21 cellular contexts compared by ENCODE assay signal in genomic region chr20:63033635-63034510, GRCh38. TPM values are rescaled to one million over a fixed set of nuclear protein-coding genes. Genes with fewer than 3 reads are reported as not detected.
DNase-seq lines count a peak whose midpoint lies in the region; ATAC-seq, FAIRE-seq and TF ChIP-seq lines count a peak whose summit lies in the region.
"Had no signal": no experiment of that assay in that cellular context is flagged by ENCODE, and none has a peak within 500 bp of the region (broad histone marks: within the 10 kb centered on the region; RNA-seq: fewer than 3 reads in every experiment).

No MANE protein-coding gene starts in this region.

- peaks cover 41% of the 10 kb centered on the region for H3F3A ChIP-seq in GM23338 (replicated peaks; ENCODE audit: low read depth)

- no peaks in the 10 kb centered on the region for H3K9me2 ChIP-seq in GM23338 (ENCODE audit: insufficient read depth)

- no peaks in the 10 kb centered on the region for H3K4me1 ChIP-seq in ACC112 (ENCODE audit: control insufficient read depth, insufficient read depth, low read length, unreplicated experiment)
- H3K4me1 ChIP-seq in GM23338 (ENCODE audit: insufficient read depth): peaks cover 51% of the 10 kb centered on the region
- H3K4me1 ChIP-seq: Caco-2 had no signal

- H3K9me3 Mint-ChIP-seq in GM23338 (peaks cover 3% of the 10 kb centered on the region; the same call in 1 of the 3 replicates), activated B cell treated with CpG ODN at 0.5 μM for 24 hours (no peaks in the 10 kb centered on the region), naive B cell (no peaks in the 10 kb centered on the region)
- H3K9me3 Mint-ChIP-seq: activated CD4-positive, alpha-beta memory T cell treated with anti-CD3 and anti-CD28 coated beads, Interleukin-2, amount 10 ng/mL, durations not matched to agents 7 days and 5 days had no signal

- no peak for FAIRE-seq in H54 (lab: Jason Lieb, UNC)

- no peak overlapping the region for H2AFZ ChIP-seq in ACC112 (ENCODE audit: low read length, unreplicated experiment)
- H2AFZ ChIP-seq in GM23338: 0 out of 2 replicates have a peak overlapping the region, but pooled peaks have one; percentile 18

- CTCF ChIA-PET in activated B cell treated with CpG ODN at 0.5 μM for 24 hours (lab: Charles Lee): no interaction called here

- DNase-seq in GM23338 (ENCODE audit: low spot score) (peak; percentile 37), activated B cell treated with CpG ODN at 0.5 μM for 24 hours (no peak), naive B cell (no peak), H54 (ENCODE audit: insufficient read length, low spot score) (no peak)
- DNase-seq: activated CD4-positive, alpha-beta memory T cell treated with anti-CD3 and anti-CD28 coated beads, Interleukin-2, amount 10 ng/mL, durations not matched to agents 7 days and 5 days; activated T-cell treated with anti-CD3 and anti-CD28 coated beads, Interleukin-2, amount 50 U/mL, for 48 hours; effector CD4-positive, alpha-beta T cell; MM.1S; NCI-H1694 treated with DMSO at 0.1 percent for 48 hours; NCI-H510A; stomach had no signal

- TF ChIP-seq CTCF in GM23338 (conservative IDR thresholded peaks at IDR 0.05; ENCODE audit: low read depth in 2 of 2) (no peak), activated B cell treated with CpG ODN at 0.5 μM for 24 hours (IDR thresholded peaks at IDR 0.05) (no peak)

- H3K79me2 ChIP-seq in ACC112 (ENCODE audit: control insufficient read depth, insufficient read depth, low read length, unreplicated experiment) (no peaks in the 10 kb centered on the region), GM23338 (replicated peaks; ENCODE audit: insufficient read depth) (no peaks in the 10 kb centered on the region)

- H3K4me2 ChIP-seq in GM23338: peak overlapping the region; percentile 72

- H3K4me1 Mint-ChIP-seq in GM23338: peaks cover 57% of the 10 kb centered on the region
- H3K4me1 Mint-ChIP-seq in activated B cell treated with CpG ODN at 0.5 μM for 24 hours: peaks cover 18% of the 10 kb centered on the region
- H3K4me1 Mint-ChIP-seq in naive B cell: peaks cover 14 to 17% (median 16%) of the 10 kb centered on the region in 3 donors

- H3K27me3 ChIP-seq in ACC112 (ENCODE audit: insufficient read depth, low read length) (peaks cover 77% of the 10 kb centered on the region), GM23338 (ENCODE audit: insufficient read depth) (peaks cover 6% of the 10 kb centered on the region; the same call in 1 of the 2 replicates)

- intact Hi-C loops in activated B cell treated with CpG ODN at 0.5 μM for 24 hours (cut with micrococcal nuclease): no loop called here

- ATAC-seq in GM23338 (no peak; the same call in none of the 3 replicates), activated B cell treated with CpG ODN at 0.5 μM for 24 hours (ENCODE audit: low read depth) (no peak), naive B cell (ENCODE audit: low read depth in 2 of 2) (no peak), GM19452 (IDR thresholded peaks at IDR 0.05; ENCODE audit: unreplicated experiment) (no peak), GM18907 (IDR thresholded peaks at IDR 0.05; ENCODE audit: unreplicated experiment) (no peak), HG03442 (IDR thresholded peaks at IDR 0.05; ENCODE audit: unreplicated experiment) (no peak)
- ATAC-seq: heart right ventricle, left lobe of liver had no signal

- no peaks in the 10 kb centered on the region for H4K20me1 ChIP-seq in GM23338 (replicated peaks; ENCODE audit: insufficient read depth)

- H3K27ac Mint-ChIP-seq in GM23338: peak overlapping the region; percentile 74; the same call in 1 of the 2 replicates
- no peak overlapping the region for H3K27ac Mint-ChIP-seq in activated B cell treated with CpG ODN at 0.5 μM for 24 hours
- no peak overlapping the region for H3K27ac Mint-ChIP-seq in naive B cell
- H3K27ac Mint-ChIP-seq: activated CD4-positive, alpha-beta memory T cell treated with anti-CD3 and anti-CD28 coated beads, Interleukin-2, amount 10 ng/mL, durations not matched to agents 7 days and 5 days had no signal

- H3K36me3 Mint-ChIP-seq in GM23338 (ENCODE audit: low read depth) (no peaks in the 10 kb centered on the region), activated B cell treated with CpG ODN at 0.5 μM for 24 hours (ENCODE audit: low read depth) (no peaks in the 10 kb centered on the region), naive B cell (no peaks in the 10 kb centered on the region)

- peaks cover 39% of the 10 kb centered on the region for H3K27me3 Mint-ChIP-seq in GM23338 (ENCODE audit: insufficient read depth, low read depth, poor library complexity)
- H3K27me3 Mint-ChIP-seq in activated B cell treated with CpG ODN at 0.5 μM for 24 hours: peaks cover 17% of the 10 kb centered on the region
- peaks cover 16 to 38% (median 38%) of the 10 kb centered on the region in 3 donors for H3K27me3 Mint-ChIP-seq in naive B cell

- TF ChIP-seq POLR2A in H54 (IDR thresholded peaks at IDR 0.05; ENCODE audit: low read depth, low read length): no peak

- H3K27ac ChIP-seq in ACC112 (ENCODE audit: low read depth, low read length) (no peak overlapping the region), GM23338 (ENCODE audit: low read depth) (peak overlapping the region; percentile 93)
- H3K27ac ChIP-seq: heart right ventricle, stomach had no signal

- POLR2A ChIA-PET in activated B cell treated with CpG ODN at 0.5 μM for 24 hours (lab: Charles Lee): no interaction called here

- H3K4me3 ChIP-seq in ACC112 (ENCODE audit: low read depth, low read length) (peak overlapping the region; percentile 66; the same call in 1 of the 2 replicates), GM23338 (peak overlapping the region; percentile 39; the same call in 1 of the 2 replicates)
- H3K4me3 ChIP-seq: heart right ventricle, stomach had no signal

- no peak overlapping the region; the same call in 2 of the 3 replicates for H3K4me3 Mint-ChIP-seq in GM23338
- H3K4me3 Mint-ChIP-seq in activated B cell treated with CpG ODN at 0.5 μM for 24 hours: peak overlapping the region; percentile 68
- H3K4me3 Mint-ChIP-seq in naive B cell: peak overlapping the region in 7 of 8 donors; percentile 35 to 91 (median 86)
- H3K4me3 Mint-ChIP-seq: activated CD4-positive, alpha-beta memory T cell treated with anti-CD3 and anti-CD28 coated beads, Interleukin-2, amount 10 ng/mL, durations not matched to agents 7 days and 5 days had no signal

- H3K36me3 ChIP-seq in ACC112 (ENCODE audit: insufficient read depth, low read length) (no peaks in the 10 kb centered on the region), GM23338 (ENCODE audit: insufficient read depth) (no peaks in the 10 kb centered on the region)
- H3K36me3 ChIP-seq: heart right ventricle, stomach had no signal

TF ChIP-seq in GM23338, 12 proteins besides CTCF, POLR2A, EP300 and RAD21 (continues in another document):
- TF ChIP-seq CREB1 (CRISPR knock-in tag; IDR thresholded peaks at IDR 0.05; ENCODE audit: low read depth): no peak

RNA-seq across cellular contexts. Expression of gene BHLHE23, which starts 27.1 kb away (rescaled TPM):
- total RNA-seq in GM23338 (2014; rRNA removed; shearing (Covaris generic)): 5.0 and 6.6 TPM in 2 replicates
- polyA plus RNA-seq in GM23338 (2016; fragmentation: Nextera tagmentation; extraction: Ambion mirVana) (0.52 TPM in 2 replicates), naive B cell (ENCODE audit: low read depth in 6 of 6) (not detected)
- not detected in 2 replicates for total RNA-seq in activated B cell treated with CpG ODN at 0.5 μM for 24 hours
- total RNA-seq: activated CD4-positive, alpha-beta memory T cell treated with anti-CD3 and anti-CD28 coated beads, Interleukin-2, amount 10 ng/mL, durations not matched to agents 7 days and 5 days; G401; heart right ventricle; HT1080; left lobe of liver; renal cortical epithelial cell had no signal
- polyA plus RNA-seq: stomach had no signal
